ENCODE assay signal across 8 cellular contexts in the genomic region with DNA sequence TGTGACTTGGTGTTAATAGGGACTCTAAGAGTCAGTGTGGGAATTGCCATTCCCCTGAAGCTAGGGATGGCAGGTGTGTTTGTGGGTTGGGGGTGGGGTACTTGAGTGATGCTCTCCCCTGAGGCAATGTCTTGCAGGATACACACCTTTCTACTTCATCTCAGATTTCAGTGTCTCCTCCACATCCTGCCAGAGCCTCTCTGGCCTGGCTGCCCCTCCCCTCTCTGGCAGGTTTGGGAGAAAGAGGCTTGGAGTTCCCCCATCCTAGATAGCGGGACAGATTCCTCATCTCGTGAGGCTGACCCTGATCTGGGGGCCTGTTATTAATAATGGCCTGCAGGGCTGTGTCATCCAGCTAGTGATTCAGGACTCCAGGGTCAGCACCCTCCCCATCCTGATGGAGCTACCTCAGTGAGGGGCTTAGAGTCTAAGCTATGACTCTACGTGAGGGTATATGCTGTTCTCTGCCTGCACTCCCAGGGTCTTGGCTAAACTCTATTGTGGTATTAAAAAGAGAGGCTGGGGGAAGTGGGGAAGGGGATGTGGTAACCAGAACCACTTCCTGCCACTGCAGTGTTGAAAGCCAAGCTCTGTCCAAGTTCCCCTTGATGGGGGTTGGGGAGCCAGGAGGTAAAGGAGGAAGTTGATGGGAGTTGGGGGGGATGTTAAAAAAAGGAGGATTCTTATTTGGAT. TPM values are rescaled to one million over a fixed set of nuclear protein-coding genes. Genes with fewer than 3 reads are reported as not detected.
DNase-seq lines count a peak whose midpoint lies in the region; ATAC-seq and TF ChIP-seq lines count a peak whose summit lies in the region.

No MANE protein-coding gene starts in this region.

- no peaks in the 10 kb centered on the region for H3K36me3 Mint-ChIP-seq in CD8-positive, alpha-beta memory T cell
- no peaks in the 10 kb centered on the region for H3K36me3 Mint-ChIP-seq in activated CD4-positive, alpha-beta memory T cell treated with anti-CD3 and anti-CD28 coated beads, Interleukin-2, amount 10 ng/mL, durations not matched to agents 7 days and 5 days (ENCODE audit: low read depth)

- H3K27me3 ChIP-seq in CD8-positive, alpha-beta memory T cell (ENCODE audit: insufficient read depth, low read length, poor library complexity, severe bottlenecking): peaks cover 13% of the 10 kb centered on the region
- H3K27me3 ChIP-seq in lung (ENCODE audit: control insufficient read depth, insufficient read depth): no peaks in the 10 kb centered on the region

- POLR2A ChIA-PET in CD8-positive, alpha-beta memory T cell (lab: Charles Lee): interaction anchor here (0.6 to 1.5 kb wide), 4 partner anchors 11 to 58 kb away, joined by 3 to 9 read pairs (median 4); no protein-coding TSS in a partner anchor
- POLR2A ChIA-PET in activated CD4-positive, alpha-beta memory T cell treated with anti-CD3 and anti-CD28 coated beads, Interleukin-2, amount 10 ng/mL, durations not matched to agents 7 days and 5 days (lab: Charles Lee): interaction anchor here (1.0 to 1.9 kb wide), 6 partner anchors 9 to 396 kb away, joined by 3 to 15 read pairs (median 4); a partner anchor contains a TSS

- no peak for TF ChIP-seq POLR2A in GM18505 (IDR thresholded peaks at IDR 0.05; ENCODE audit: borderline replicate concordance, extremely low read depth, insufficient read depth, insufficient read length)

- peaks cover 57 to 77% (median 76%) of the 10 kb centered on the region in 3 donors for H3K4me1 Mint-ChIP-seq in CD8-positive, alpha-beta memory T cell
- peaks cover 70% of the 10 kb centered on the region for H3K4me1 Mint-ChIP-seq in activated CD4-positive, alpha-beta memory T cell treated with anti-CD3 and anti-CD28 coated beads, Interleukin-2, amount 10 ng/mL, durations not matched to agents 7 days and 5 days

- H3K27me3 Mint-ChIP-seq in CD8-positive, alpha-beta memory T cell: peaks cover 19 to 22% of the 10 kb centered on the region in 2 donors
- H3K27me3 Mint-ChIP-seq in activated CD4-positive, alpha-beta memory T cell treated with anti-CD3 and anti-CD28 coated beads, Interleukin-2, amount 10 ng/mL, durations not matched to agents 7 days and 5 days: peaks cover 35% of the 10 kb centered on the region

- H3K9me3 ChIP-seq in CD8-positive, alpha-beta memory T cell (ENCODE audit: low read length): no peaks in the 10 kb centered on the region
- H3K9me3 ChIP-seq in lung (ENCODE audit: control insufficient read depth in 2 of 2, insufficient read depth in 1 of 2, low read length in 1 of 2): no peaks in the 10 kb centered on the region

- in situ Hi-C loops in KBM-7 (cut with MboI; ENCODE audit: low pct_unique_long_range_greater_than_20kb, low sequenced_read_pairs): no loop called here

- 11 to 22% methylated on average over 3 of the region's 3 CpGs for WGBS in lung, 2 donors

- H3K4me3 ChIP-seq in CD8-positive, alpha-beta memory T cell (ENCODE audit: low read length): peak overlapping the region; percentile 32
- H3K4me3 ChIP-seq in lung: no peak overlapping the region

- H3K27ac Mint-ChIP-seq in CD8-positive, alpha-beta memory T cell: peak overlapping the region in 7 of 8 donors; percentile 20 to 97 (median 90)
- peak overlapping the region; percentile 68 for H3K27ac Mint-ChIP-seq in activated CD4-positive, alpha-beta memory T cell treated with anti-CD3 and anti-CD28 coated beads, Interleukin-2, amount 10 ng/mL, durations not matched to agents 7 days and 5 days

- no peak overlapping the region for H3K27ac ChIP-seq in CD8-positive, alpha-beta memory T cell (ENCODE audit: low read depth, low read length)
- H3K27ac ChIP-seq in lung (ENCODE audit: low read depth in 1 of 2, low read length in 1 of 2): peak overlapping the region in 1 of 2 donors; percentile 58

- peak in 4 of 5 donors; percentile 28 to 61 (median 54) for DNase-seq in CD8-positive, alpha-beta memory T cell
- peak; percentile 96 for DNase-seq in KBM-7
- peak; percentile 68 for DNase-seq in activated CD4-positive, alpha-beta memory T cell treated with anti-CD3 and anti-CD28 coated beads, Interleukin-2, amount 10 ng/mL, durations not matched to agents 7 days and 5 days
- DNase-seq in lung (ENCODE audit: low spot score): no peak
- no peak for DNase-seq in T1000 (lab: John Stamatoyannopoulos, UW)

- ATAC-seq in lung (ENCODE audit: insufficient read depth, low FRiP score) (peak; percentile 66), HG03439 (IDR thresholded peaks at IDR 0.05; ENCODE audit: unreplicated experiment) (no peak), GM18505 (IDR thresholded peaks at IDR 0.05; ENCODE audit: unreplicated experiment) (no peak), HG03097 (IDR thresholded peaks at IDR 0.05; ENCODE audit: low FRiP score, unreplicated experiment) (no peak)

- H3K36me3 ChIP-seq in CD8-positive, alpha-beta memory T cell (ENCODE audit: insufficient read depth, low read length): no peaks in the 10 kb centered on the region
- H3K36me3 ChIP-seq in lung (ENCODE audit: control insufficient read depth in 2 of 2, insufficient read depth in 2 of 2, low read length in 2 of 2): no peaks in the 10 kb centered on the region

- CTCF ChIA-PET in CD8-positive, alpha-beta memory T cell (lab: Charles Lee): interaction anchor here (1.0 to 3.4 kb wide), 4 partner anchors 9 to 34 kb away, joined by 4 to 21 read pairs (median 5); no protein-coding TSS in a partner anchor
- CTCF ChIA-PET in activated CD4-positive, alpha-beta memory T cell treated with anti-CD3 and anti-CD28 coated beads, Interleukin-2, amount 10 ng/mL, durations not matched to agents 7 days and 5 days (lab: Charles Lee): interaction anchor here (1.0 to 3.7 kb wide), 4 partner anchors 8 to 18 kb away, joined by 5 to 25 read pairs (median 12); no protein-coding TSS in a partner anchor

- H3K4me3 Mint-ChIP-seq in CD8-positive, alpha-beta memory T cell: peak overlapping the region; percentile 67 to 92 (median 76)
- H3K4me3 Mint-ChIP-seq in activated CD4-positive, alpha-beta memory T cell treated with anti-CD3 and anti-CD28 coated beads, Interleukin-2, amount 10 ng/mL, durations not matched to agents 7 days and 5 days: peak overlapping the region; percentile 40

- no peaks in the 10 kb centered on the region for H3K9me3 Mint-ChIP-seq in CD8-positive, alpha-beta memory T cell
- no peaks in the 10 kb centered on the region for H3K9me3 Mint-ChIP-seq in activated CD4-positive, alpha-beta memory T cell treated with anti-CD3 and anti-CD28 coated beads, Interleukin-2, amount 10 ng/mL, durations not matched to agents 7 days and 5 days

- peaks cover 65% of the 10 kb centered on the region for H3K4me1 ChIP-seq in CD8-positive, alpha-beta memory T cell (ENCODE audit: insufficient read depth, low read length)
- H3K4me1 ChIP-seq in lung (ENCODE audit: control insufficient read depth in 2 of 2, insufficient read depth in 2 of 2, low read length in 2 of 2): peaks cover 0 to 6% of the 10 kb centered on the region in 2 donors

- no peak for TF ChIP-seq CTCF in lung (IDR thresholded peaks at IDR 0.05; ENCODE audit: control extremely low read depth, extremely low read depth)

RNA-seq across cellular contexts. Expression of a gene that starts 3.7 kb away (rescaled TPM):
- total RNA-seq in CD8-positive, alpha-beta memory T cell: 1 to 10 TPM; 3.9 to 5.0 TPM
- not detected for polyA plus RNA-seq in CD8-positive, alpha-beta memory T cell
- total RNA-seq in activated CD4-positive, alpha-beta memory T cell treated with anti-CD3 and anti-CD28 coated beads, Interleukin-2, amount 10 ng/mL, durations not matched to agents 7 days and 5 days: under 1 TPM; 0.13 to 0.15 TPM
- total RNA-seq in lung: 10 to 100 TPM; 31.1 to 35.0 TPM
- 10 to 100 TPM in 1 of 2 donors, 1 to 10 TPM in 1; 3.1 to 47.7 TPM for polyA plus RNA-seq in lung

RNA-seq across cellular contexts. Expression of a gene that starts 24.1 kb away (rescaled TPM):
- not detected for total RNA-seq in CD8-positive, alpha-beta memory T cell
- polyA plus RNA-seq in CD8-positive, alpha-beta memory T cell: not detected
- total RNA-seq in activated CD4-positive, alpha-beta memory T cell treated with anti-CD3 and anti-CD28 coated beads, Interleukin-2, amount 10 ng/mL, durations not matched to agents 7 days and 5 days: under 1 TPM in 1 of 2 experiments, not detected in 1; 0.53 TPM
- total RNA-seq in lung: under 1 TPM in 1 of 2 donors, not detected in 1; 0.52 TPM
- polyA plus RNA-seq in lung: not detected

RNA-seq across cellular contexts. Expression of a gene that starts 33.0 kb away (rescaled TPM):
- 10 to 100 TPM; 37.5 to 38.3 TPM for total RNA-seq in CD8-positive, alpha-beta memory T cell
- 14.6 TPM for polyA plus RNA-seq in CD8-positive, alpha-beta memory T cell
- 10 to 100 TPM; 35.7 to 36.7 TPM for total RNA-seq in activated CD4-positive, alpha-beta memory T cell treated with anti-CD3 and anti-CD28 coated beads, Interleukin-2, amount 10 ng/mL, durations not matched to agents 7 days and 5 days
- 10 to 100 TPM; 19.0 to 23.6 TPM for total RNA-seq in lung
- polyA plus RNA-seq in lung: 10 to 100 TPM; 12.8 to 13.0 TPM

Comparison
In these comparisons a context has a peak if more than half of its experiments do, and no peak if none do; other contexts are left out.
1. DNase-seq: peak in CD8-positive, alpha-beta memory T cell (4 of 5), KBM-7 (single experiment) and activated CD4-positive, alpha-beta memory T cell treated with anti-CD3 and anti-CD28 coated beads, Interleukin-2, amount 10 ng/mL, durations not matched to agents 7 days and 5 days (single experiment); none in lung (single experiment) and T1000 (single experiment).
2. RNA of a gene that starts 3.7 kb away (total RNA-seq): 31.1 to 35.0 TPM in lung; 3.9 to 5.0 TPM in CD8-positive, alpha-beta memory T cell and 0.13 to 0.15 TPM in activated CD4-positive, alpha-beta memory T cell treated with anti-CD3 and anti-CD28 coated beads, Interleukin-2, amount 10 ng/mL, durations not matched to agents 7 days and 5 days; every median in the first group is over 4 times any median in the second.